Comparison of ENCODE assay signal across 25 cellular contexts in the genomic region with DNA sequence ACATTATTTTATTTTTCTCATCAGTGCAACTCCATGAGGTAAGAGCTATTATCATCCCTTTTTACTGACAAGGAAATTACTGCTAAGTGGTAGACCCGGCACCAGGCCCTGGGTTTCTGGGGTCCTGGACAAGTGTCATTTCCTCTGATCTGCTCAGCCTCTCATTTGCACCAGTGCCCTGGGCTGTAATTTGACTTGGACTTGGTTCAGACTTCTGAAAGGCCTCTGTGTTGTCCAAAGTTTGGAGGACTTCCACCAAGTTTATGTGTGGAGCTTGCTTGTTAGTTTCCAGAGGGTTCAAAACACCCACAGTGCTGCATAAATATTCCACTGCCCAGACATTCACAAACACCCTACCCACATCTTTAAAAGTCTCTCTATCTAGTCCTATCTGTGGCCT. TPM values are rescaled to one million over a fixed set of nuclear protein-coding genes. Genes with fewer than 3 reads are reported as not detected.
DNase-seq lines count a peak whose midpoint lies in the region; ATAC-seq and TF ChIP-seq lines count a peak whose summit lies in the region.
"Had no signal": no experiment of that assay in that cellular context is flagged by ENCODE, and none has a peak within 500 bp of the region (broad histone marks: within the 10 kb centered on the region; RNA-seq: fewer than 3 reads in every experiment).

No MANE protein-coding gene starts in this region.

- ATAC-seq in GM21723 (IDR thresholded peaks at IDR 0.05; ENCODE audit: unreplicated experiment) (no peak), GM18909 (IDR thresholded peaks at IDR 0.05; ENCODE audit: poor library complexity, unreplicated experiment) (no peak)
- ATAC-seq: A549; left cardiac atrium; naive thymus-derived CD8-positive, alpha-beta T cell; right cardiac atrium had no signal

- H3K27me3 ChIP-seq in rectal smooth muscle tissue (ENCODE audit: control insufficient read depth, insufficient read depth, low read length) (no peaks in the 10 kb centered on the region), left ventricle myocardium inferior (ENCODE audit: low read depth) (no peaks in the 10 kb centered on the region)
- H3K27me3 ChIP-seq: adrenal gland, stomach had no signal

- intact Hi-C loops in left ventricle myocardium inferior (cut with micrococcal nuclease), result no loop called here

- H3K9ac ChIP-seq in rectal smooth muscle tissue (ENCODE audit: low read length), result no peak overlapping the region

- H3K4me1 ChIP-seq in rectal smooth muscle tissue (ENCODE audit: control insufficient read depth, insufficient read depth, low read length) (peaks cover 5% of the 10 kb centered on the region), left ventricle myocardium inferior (peaks cover 18% of the 10 kb centered on the region)

- H3K4me3 ChIP-seq in rectal smooth muscle tissue (ENCODE audit: low read length) (no peak overlapping the region), left ventricle myocardium inferior (no peak overlapping the region)
- H3K4me3 ChIP-seq: A549, adrenal gland, stomach had no signal

- H3K9me3 ChIP-seq in left ventricle myocardium inferior (replicated peaks), result peaks cover 13% of the 10 kb centered on the region
- H3K9me3 ChIP-seq: adrenal gland had no signal

- TF ChIP-seq CTCF in left ventricle myocardium inferior (IDR thresholded peaks at IDR 0.05; ENCODE audit: borderline replicate concordance), result no peak

- H3K27ac ChIP-seq in rectal smooth muscle tissue (ENCODE audit: low read depth, low read length) (peak overlapping the region; percentile 51), left ventricle myocardium inferior (replicated peaks) (no peak overlapping the region)
- H3K27ac ChIP-seq: adrenal gland, HL-60, VCaP had no signal

- no peaks in the 10 kb centered on the region for H3K36me3 ChIP-seq in rectal smooth muscle tissue (ENCODE audit: control insufficient read depth, insufficient read depth, low read length)
- H3K36me3 ChIP-seq in left ventricle myocardium inferior, result no peaks in the 10 kb centered on the region
- H3K36me3 ChIP-seq: adrenal gland, stomach had no signal

- DNase-seq in Ammon's horn (ENCODE audit: low spot score) (peak; percentile 80), anterior cingulate cortex (lab: John Stamatoyannopoulos, UW) (peak in 48 of 58 donors; percentile 10 to 87 (median 44)), inferior parietal cortex (ENCODE audit: extremely low spot score) (peak; percentile 71), left ventricle myocardium inferior (no peak)
- DNase-seq in stimulated activated CD4-positive, alpha-beta T cell treated with anti-CD3 and anti-CD28 coated beads, Interleukin-12 subunit alpha, Interleukin-12 subunit beta, amount 100 ng/mL, for 4 hours, result no peak
- DNase-seq: activated CD4-positive, alpha-beta T cell treated with anti-CD3 and anti-CD28 coated beads, Interleukin-2, amount 10 ng/mL, durations not matched to agents 24 days and 14 days; activated naive CD4-positive, alpha-beta T cell; activated T-cell treated with anti-CD3 and anti-CD28 coated beads, Interleukin-2, amount 50 U/mL, for 48 hours; adrenal gland; DMS79 treated with DMSO at 0.1 percent for 48 hours; glutamatergic neuron; H9; left cardiac atrium; naive thymus-derived CD8-positive, alpha-beta T cell; NCI-H1694 treated with DMSO at 0.1 percent for 48 hours; NCI-H2171 treated with DMSO at 0.1 percent for 48 hours; NCI-H69; right cardiac atrium; stomach had no signal

RNA-seq across cellular contexts. Expression of a gene that starts 44.0 kb away (rescaled TPM):
- total RNA-seq in left ventricle myocardium inferior, result 461 TPM

Comparison
In these comparisons a context has a peak if more than half of its experiments do, and no peak if none do; other contexts are left out.
1. DNase-seq: peak in Ammon's horn (single experiment), anterior cingulate cortex (48 of 58) and inferior parietal cortex (single experiment); none in left ventricle myocardium inferior (single experiment) and stimulated activated CD4-positive, alpha-beta T cell treated with anti-CD3 and anti-CD28 coated beads, Interleukin-12 subunit alpha, Interleukin-12 subunit beta, amount 100 ng/mL, for 4 hours (single experiment).